ENCODE assay signal across 1 cellular context in the genomic region with DNA sequence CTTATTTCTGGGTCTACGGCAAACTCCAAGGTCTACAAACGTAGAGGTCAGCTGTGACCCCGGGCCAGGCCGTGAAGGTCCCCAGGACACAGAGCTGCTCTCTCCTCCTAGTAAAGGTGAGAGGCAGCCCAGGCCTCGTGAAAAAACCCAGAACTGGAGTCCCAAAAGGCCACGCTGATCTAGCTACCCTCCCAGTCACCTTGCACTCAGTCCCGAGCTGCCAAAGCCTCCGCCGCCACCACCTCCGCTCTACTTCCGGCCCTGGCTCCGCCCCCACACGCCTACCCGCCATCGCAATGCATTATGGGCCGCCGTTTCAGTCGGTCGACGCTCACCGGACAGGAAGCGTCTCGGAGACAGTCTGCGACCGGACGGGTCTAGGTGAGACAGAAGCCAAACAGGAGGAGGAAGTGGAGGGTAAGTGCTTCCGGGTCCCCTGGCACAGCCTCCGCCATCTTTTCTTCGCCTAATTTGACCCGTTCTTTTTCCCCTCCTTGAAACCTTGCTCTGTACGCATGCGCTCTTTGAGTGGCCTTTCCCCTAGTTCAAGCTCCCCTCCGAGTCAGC.
TF ChIP-seq lines count a peak whose summit lies in the region.

A gene with protein sequence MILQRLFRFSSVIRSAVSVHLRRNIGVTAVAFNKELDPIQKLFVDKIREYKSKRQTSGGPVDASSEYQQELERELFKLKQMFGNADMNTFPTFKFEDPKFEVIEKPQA (minus strand): TSS at position 251 of the 567 bp plus-strand sequence. CDS start 5,110 bp downstream, outside the sequence.
A gene (plus strand): TSS at position 319 of the 567 bp plus-strand sequence. CDS start 6,627 bp downstream, outside the sequence.

TF ChIP-seq in HepG2, 621 proteins besides CTCF, POLR2A, EP300 and RAD21 (continued from another document and continues in another):
- TF ChIP-seq, protein P1, sequence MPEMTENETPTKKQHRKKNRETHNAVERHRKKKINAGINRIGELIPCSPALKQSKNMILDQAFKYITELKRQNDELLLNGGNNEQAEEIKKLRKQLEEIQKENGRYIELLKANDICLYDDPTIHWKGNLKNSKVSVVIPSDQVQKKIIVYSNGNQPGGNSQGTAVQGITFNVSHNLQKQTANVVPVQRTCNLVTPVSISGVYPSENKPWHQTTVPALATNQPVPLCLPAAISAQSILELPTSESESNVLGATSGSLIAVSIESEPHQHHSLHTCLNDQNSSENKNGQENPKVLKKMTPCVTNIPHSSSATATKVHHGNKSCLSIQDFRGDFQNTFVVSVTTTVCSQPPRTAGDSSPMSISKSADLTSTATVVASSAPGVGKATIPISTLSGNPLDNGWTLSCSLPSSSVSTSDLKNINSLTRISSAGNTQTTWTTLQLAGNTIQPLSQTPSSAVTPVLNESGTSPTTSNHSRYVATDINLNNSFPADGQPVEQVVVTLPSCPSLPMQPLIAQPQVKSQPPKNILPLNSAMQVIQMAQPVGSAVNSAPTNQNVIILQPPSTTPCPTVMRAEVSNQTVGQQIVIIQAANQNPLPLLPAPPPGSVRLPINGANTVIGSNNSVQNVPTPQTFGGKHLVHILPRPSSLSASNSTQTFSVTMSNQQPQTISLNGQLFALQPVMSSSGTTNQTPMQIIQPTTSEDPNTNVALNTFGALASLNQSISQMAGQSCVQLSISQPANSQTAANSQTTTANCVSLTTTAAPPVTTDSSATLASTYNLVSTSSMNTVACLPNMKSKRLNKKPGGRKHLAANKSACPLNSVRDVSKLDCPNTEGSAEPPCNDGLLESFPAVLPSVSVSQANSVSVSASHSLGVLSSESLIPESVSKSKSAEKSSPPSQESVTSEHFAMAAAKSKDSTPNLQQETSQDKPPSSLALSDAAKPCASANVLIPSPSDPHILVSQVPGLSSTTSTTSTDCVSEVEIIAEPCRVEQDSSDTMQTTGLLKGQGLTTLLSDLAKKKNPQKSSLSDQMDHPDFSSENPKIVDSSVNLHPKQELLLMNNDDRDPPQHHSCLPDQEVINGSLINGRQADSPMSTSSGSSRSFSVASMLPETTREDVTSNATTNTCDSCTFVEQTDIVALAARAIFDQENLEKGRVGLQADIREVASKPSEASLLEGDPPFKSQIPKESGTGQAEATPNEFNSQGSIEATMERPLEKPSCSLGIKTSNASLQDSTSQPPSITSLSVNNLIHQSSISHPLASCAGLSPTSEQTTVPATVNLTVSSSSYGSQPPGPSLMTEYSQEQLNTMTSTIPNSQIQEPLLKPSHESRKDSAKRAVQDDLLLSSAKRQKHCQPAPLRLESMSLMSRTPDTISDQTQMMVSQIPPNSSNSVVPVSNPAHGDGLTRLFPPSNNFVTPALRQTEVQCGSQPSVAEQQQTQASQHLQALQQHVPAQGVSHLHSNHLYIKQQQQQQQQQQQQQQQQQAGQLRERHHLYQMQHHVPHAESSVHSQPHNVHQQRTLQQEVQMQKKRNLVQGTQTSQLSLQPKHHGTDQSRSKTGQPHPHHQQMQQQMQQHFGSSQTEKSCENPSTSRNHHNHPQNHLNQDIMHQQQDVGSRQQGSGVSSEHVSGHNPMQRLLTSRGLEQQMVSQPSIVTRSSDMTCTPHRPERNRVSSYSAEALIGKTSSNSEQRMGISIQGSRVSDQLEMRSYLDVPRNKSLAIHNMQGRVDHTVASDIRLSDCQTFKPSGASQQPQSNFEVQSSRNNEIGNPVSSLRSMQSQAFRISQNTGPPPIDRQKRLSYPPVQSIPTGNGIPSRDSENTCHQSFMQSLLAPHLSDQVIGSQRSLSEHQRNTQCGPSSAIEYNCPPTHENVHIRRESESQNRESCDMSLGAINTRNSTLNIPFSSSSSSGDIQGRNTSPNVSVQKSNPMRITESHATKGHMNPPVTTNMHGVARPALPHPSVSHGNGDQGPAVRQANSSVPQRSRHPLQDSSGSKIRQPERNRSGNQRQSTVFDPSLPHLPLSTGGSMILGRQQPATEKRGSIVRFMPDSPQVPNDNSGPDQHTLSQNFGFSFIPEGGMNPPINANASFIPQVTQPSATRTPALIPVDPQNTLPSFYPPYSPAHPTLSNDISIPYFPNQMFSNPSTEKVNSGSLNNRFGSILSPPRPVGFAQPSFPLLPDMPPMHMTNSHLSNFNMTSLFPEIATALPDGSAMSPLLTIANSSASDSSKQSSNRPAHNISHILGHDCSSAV (CRISPR knock-in tag; IDR thresholded peaks at IDR 0.05; ENCODE audit: borderline replicate concordance), result no peak
- TF ChIP-seq XBP1 (CRISPR knock-in tag; IDR thresholded peaks at IDR 0.05) (no peak), FOXK1 (CRISPR knock-in tag; IDR thresholded peaks at IDR 0.05; ENCODE audit: borderline replicate concordance, low read depth) (peak; percentile 91), ZNF773 (CRISPR knock-in tag; IDR thresholded peaks at IDR 0.05; ENCODE audit: borderline replicate concordance) (no peak), NFKBIZ (CRISPR knock-in tag; IDR thresholded peaks at IDR 0.05) (no peak), PHB2 (IDR thresholded peaks at IDR 0.05; ENCODE audit: partially characterized antibody) (no peak), ESRRA (CRISPR knock-in tag; IDR thresholded peaks at IDR 0.05; ENCODE audit: low read depth) (no peak), NFYC (CRISPR knock-in tag; IDR thresholded peaks at IDR 0.05) (no peak), HNRNPUL1 (IDR thresholded peaks at IDR 0.05; ENCODE audit: low read depth, low read length) (no peak), ZBTB21 (CRISPR knock-in tag; IDR thresholded peaks at IDR 0.05) (no peak), ZNF501 (CRISPR knock-in tag; IDR thresholded peaks at IDR 0.05) (peak; percentile 52; the same call in 1 of the 2 replicates), JUN (CRISPR knock-in tag; IDR thresholded peaks at IDR 0.05) (peak; percentile 68; the same call in 1 of the 2 replicates), ZNF598 (CRISPR knock-in tag; IDR thresholded peaks at IDR 0.05; ENCODE audit: borderline replicate concordance) (no peak), TRIM24 (CRISPR knock-in tag; IDR thresholded peaks at IDR 0.05) (no peak), ZNF614 (CRISPR knock-in tag; IDR thresholded peaks at IDR 0.05; ENCODE audit: borderline replicate concordance) (no peak), PHF20 (CRISPR knock-in tag; IDR thresholded peaks at IDR 0.05) (peak; percentile 93), SAP130 (CRISPR knock-in tag; IDR thresholded peaks at IDR 0.05; ENCODE audit: low read depth) (peak; percentile 87), ERF (CRISPR knock-in tag; IDR thresholded peaks at IDR 0.05) (peak; percentile 58), ZNF552 (CRISPR knock-in tag; IDR thresholded peaks at IDR 0.05; ENCODE audit: borderline replicate concordance) (no peak), MYNN (CRISPR knock-in tag; IDR thresholded peaks at IDR 0.05; ENCODE audit: low read depth) (no peak), ZNF746 (CRISPR knock-in tag; IDR thresholded peaks at IDR 0.05) (no peak), ZNF343 (CRISPR knock-in tag; IDR thresholded peaks at IDR 0.05) (0 out of 2 replicates have a peak, but pooled peaks have one; percentile 57), SMC3 (IDR thresholded peaks at IDR 0.05; ENCODE audit: low read length) (no peak)
- TF ChIP-seq, protein P2, sequence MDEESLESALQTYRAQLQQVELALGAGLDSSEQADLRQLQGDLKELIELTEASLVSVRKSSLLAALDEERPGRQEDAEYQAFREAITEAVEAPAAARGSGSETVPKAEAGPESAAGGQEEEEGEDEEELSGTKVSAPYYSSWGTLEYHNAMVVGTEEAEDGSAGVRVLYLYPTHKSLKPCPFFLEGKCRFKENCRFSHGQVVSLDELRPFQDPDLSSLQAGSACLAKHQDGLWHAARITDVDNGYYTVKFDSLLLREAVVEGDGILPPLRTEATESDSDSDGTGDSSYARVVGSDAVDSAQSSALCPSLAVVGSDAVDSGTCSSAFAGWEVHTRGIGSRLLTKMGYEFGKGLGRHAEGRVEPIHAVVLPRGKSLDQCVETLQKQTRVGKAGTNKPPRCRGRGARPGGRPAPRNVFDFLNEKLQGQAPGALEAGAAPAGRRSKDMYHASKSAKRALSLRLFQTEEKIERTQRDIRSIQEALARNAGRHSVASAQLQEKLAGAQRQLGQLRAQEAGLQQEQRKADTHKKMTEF (CRISPR knock-in tag; IDR thresholded peaks at IDR 0.05), result peak; percentile 82
- TF ChIP-seq, protein P3, sequence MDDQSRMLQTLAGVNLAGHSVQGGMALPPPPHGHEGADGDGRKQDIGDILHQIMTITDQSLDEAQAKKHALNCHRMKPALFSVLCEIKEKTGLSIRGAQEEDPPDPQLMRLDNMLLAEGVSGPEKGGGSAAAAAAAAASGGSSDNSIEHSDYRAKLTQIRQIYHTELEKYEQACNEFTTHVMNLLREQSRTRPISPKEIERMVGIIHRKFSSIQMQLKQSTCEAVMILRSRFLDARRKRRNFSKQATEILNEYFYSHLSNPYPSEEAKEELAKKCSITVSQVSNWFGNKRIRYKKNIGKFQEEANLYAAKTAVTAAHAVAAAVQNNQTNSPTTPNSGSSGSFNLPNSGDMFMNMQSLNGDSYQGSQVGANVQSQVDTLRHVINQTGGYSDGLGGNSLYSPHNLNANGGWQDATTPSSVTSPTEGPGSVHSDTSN (CRISPR knock-in tag; IDR thresholded peaks at IDR 0.05; ENCODE audit: borderline replicate concordance), result no peak
- TF ChIP-seq, protein P4, sequence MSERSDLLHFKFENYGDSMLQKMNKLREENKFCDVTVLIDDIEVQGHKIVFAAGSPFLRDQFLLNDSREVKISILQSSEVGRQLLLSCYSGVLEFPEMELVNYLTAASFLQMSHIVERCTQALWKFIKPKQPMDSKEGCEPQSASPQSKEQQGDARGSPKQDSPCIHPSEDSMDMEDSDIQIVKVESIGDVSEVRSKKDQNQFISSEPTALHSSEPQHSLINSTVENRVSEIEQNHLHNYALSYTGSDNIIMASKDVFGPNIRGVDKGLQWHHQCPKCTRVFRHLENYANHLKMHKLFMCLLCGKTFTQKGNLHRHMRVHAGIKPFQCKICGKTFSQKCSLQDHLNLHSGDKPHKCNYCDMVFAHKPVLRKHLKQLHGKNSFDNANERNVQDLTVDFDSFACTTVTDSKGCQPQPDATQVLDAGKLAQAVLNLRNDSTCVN (CRISPR knock-in tag; IDR thresholded peaks at IDR 0.05; ENCODE audit: borderline replicate concordance), result peak; percentile 25; the same call in 1 of the 2 replicates
- TF ChIP-seq, protein P5, sequence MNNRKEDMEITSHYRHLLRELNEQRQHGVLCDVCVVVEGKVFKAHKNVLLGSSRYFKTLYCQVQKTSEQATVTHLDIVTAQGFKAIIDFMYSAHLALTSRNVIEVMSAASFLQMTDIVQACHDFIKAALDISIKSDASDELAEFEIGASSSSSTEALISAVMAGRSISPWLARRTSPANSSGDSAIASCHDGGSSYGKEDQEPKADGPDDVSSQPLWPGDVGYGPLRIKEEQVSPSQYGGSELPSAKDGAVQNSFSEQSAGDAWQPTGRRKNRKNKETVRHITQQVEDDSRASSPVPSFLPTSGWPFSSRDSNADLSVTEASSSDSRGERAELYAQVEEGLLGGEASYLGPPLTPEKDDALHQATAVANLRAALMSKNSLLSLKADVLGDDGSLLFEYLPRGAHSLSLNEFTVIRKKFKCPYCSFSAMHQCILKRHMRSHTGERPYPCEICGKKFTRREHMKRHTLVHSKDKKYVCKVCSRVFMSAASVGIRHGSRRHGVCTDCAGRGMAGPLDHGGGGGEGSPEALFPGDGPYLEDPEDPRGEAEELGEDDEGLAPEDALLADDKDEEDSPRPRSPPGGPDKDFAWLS (CRISPR knock-in tag; IDR thresholded peaks at IDR 0.05; ENCODE audit: borderline replicate concordance), result no peak
- TF ChIP-seq, protein P6, sequence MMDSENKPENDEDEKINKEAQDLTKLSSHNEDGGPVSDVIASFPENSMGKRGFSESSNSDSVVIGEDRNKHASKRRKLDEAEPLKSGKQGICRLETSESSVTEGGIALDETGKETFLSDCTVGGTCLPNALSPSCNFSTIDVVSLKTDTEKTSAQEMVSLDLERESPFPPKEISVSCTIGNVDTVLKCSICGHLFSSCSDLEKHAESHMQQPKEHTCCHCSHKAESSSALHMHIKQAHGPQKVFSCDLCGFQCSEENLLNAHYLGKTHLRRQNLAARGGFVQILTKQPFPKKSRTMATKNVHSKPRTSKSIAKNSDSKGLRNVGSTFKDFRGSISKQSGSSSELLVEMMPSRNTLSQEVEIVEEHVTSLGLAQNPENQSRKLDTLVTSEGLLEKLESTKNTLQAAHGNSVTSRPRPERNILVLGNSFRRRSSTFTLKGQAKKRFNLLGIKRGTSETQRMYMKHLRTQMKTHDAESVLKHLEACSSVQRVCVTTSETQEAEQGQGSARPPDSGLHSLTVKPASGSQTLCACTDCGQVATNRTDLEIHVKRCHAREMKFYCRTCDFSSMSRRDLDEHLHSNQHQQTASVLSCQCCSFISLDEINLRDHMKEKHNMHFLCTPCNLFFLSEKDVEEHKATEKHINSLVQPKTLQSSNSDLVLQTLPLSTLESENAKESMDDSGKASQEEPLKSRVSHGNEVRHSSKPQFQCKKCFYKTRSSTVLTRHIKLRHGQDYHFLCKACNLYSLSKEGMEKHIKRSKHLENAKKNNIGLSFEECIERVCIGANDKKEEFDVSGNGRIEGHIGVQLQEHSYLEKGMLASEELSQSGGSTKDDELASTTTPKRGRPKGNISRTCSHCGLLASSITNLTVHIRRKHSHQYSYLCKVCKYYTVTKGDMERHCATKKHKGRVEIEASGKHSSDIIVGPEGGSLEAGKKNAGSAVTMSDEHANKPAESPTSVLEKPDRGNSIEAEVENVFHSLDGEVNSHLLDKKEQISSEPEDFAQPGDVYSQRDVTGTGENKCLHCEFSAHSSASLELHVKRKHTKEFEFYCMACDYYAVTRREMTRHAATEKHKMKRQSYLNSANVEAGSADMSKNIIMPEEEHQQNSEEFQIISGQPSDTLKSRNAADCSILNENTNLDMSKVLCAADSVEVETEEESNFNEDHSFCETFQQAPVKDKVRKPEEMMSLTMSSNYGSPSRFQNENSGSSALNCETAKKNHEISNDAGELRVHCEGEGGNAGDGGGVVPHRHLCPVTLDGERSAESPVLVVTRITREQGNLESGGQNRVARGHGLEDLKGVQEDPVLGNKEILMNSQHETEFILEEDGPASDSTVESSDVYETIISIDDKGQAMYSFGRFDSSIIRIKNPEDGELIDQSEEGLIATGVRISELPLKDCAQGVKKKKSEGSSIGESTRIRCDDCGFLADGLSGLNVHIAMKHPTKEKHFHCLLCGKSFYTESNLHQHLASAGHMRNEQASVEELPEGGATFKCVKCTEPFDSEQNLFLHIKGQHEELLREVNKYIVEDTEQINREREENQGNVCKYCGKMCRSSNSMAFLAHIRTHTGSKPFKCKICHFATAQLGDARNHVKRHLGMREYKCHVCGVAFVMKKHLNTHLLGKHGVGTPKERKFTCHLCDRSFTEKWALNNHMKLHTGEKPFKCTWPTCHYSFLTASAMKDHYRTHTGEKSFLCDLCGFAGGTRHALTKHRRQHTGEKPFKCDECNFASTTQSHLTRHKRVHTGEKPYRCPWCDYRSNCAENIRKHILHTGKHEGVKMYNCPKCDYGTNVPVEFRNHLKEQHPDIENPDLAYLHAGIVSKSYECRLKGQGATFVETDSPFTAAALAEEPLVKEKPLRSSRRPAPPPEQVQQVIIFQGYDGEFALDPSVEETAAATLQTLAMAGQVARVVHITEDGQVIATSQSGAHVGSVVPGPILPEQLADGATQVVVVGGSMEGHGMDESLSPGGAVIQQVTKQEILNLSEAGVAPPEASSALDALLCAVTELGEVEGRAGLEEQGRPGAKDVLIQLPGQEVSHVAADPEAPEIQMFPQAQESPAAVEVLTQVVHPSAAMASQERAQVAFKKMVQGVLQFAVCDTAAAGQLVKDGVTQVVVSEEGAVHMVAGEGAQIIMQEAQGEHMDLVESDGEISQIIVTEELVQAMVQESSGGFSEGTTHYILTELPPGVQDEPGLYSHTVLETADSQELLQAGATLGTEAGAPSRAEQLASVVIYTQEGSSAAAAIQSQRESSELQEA (CRISPR knock-in tag; IDR thresholded peaks at IDR 0.05; ENCODE audit: not compliant biosample characterization), result peak; percentile 44
- TF ChIP-seq, protein P7, sequence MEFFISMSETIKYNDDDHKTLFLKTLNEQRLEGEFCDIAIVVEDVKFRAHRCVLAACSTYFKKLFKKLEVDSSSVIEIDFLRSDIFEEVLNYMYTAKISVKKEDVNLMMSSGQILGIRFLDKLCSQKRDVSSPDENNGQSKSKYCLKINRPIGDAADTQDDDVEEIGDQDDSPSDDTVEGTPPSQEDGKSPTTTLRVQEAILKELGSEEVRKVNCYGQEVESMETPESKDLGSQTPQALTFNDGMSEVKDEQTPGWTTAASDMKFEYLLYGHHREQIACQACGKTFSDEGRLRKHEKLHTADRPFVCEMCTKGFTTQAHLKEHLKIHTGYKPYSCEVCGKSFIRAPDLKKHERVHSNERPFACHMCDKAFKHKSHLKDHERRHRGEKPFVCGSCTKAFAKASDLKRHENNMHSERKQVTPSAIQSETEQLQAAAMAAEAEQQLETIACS (CRISPR knock-in tag; IDR thresholded peaks at IDR 0.05), result no peak
